34 cellular contexts compared by ENCODE assay signal in genomic region chr13:80239116-80239515, GRCh38.
"Had no signal": no experiment of that assay in that cellular context is flagged by ENCODE, and none has a peak within 500 bp of the region (broad histone marks: within the 10 kb centered on the region; RNA-seq: fewer than 3 reads in every experiment).

No MANE protein-coding gene starts in this region.

- H3K27ac ChIP-seq: ascending aorta, cardiac muscle cell, colonic mucosa, dorsolateral prefrontal cortex, gastroesophageal sphincter, pancreas, psoas muscle, sigmoid colon, suprapubic skin, tibial artery, uterus, VCaP had no signal

- H3K36me3 ChIP-seq: ascending aorta, cardiac muscle cell, colonic mucosa, gastroesophageal sphincter, pancreas, sigmoid colon, suprapubic skin, tibial artery, uterus had no signal

- H3K27me3 Mint-ChIP-seq: activated naive CD8-positive, alpha-beta T cell treated with anti-CD3 and anti-CD28 coated beads, Interleukin-2, amount 10 ng/mL, durations not matched to agents 7 days and 5 days; naive thymus-derived CD4-positive, alpha-beta T cell had no signal

- H3K9me3 Mint-ChIP-seq: activated naive CD8-positive, alpha-beta T cell treated with anti-CD3 and anti-CD28 coated beads, Interleukin-2, amount 10 ng/mL, durations not matched to agents 7 days and 5 days; activated T-helper 1 cell treated with anti-CD3 and anti-CD28 coated beads, Interleukin-12 subunit alpha, Interleukin-12 subunit beta, Interleukin-2, Interleukin-4 antibody, amounts not matched to agents 30 ng/mL and 10 ng/mL and 1 ng/mL, durations not matched to agents 14 hours and 24 hours and 36 hours had no signal

- H3K4me3 ChIP-seq: ascending aorta, cardiac muscle cell, colonic mucosa, dorsolateral prefrontal cortex, gastroesophageal sphincter, pancreas, psoas muscle, sigmoid colon, suprapubic skin, tibial artery, uterus had no signal

- H3K4me3 Mint-ChIP-seq: activated naive CD4-positive, alpha-beta T cell treated with anti-CD3 and anti-CD28 coated beads for 36 hours; activated naive CD8-positive, alpha-beta T cell treated with anti-CD3 and anti-CD28 coated beads, Interleukin-2, amount 10 ng/mL, durations not matched to agents 7 days and 5 days; activated T-helper 1 cell treated with anti-CD3 and anti-CD28 coated beads, Interleukin-12 subunit alpha, Interleukin-12 subunit beta, Interleukin-2, Interleukin-4 antibody, amounts not matched to agents 30 ng/mL and 10 ng/mL and 1 ng/mL, durations not matched to agents 14 hours and 24 hours and 36 hours; brain; naive thymus-derived CD4-positive, alpha-beta T cell; neural crest cell had no signal

- ATAC-seq: activated CD4-positive, CD25-positive, alpha-beta regulatory T cell treated with anti-CD3 and anti-CD28 coated beads, Interleukin-2, amount 50 U/mL, for 24 hours; gastroesophageal sphincter; left lobe of liver; naive thymus-derived CD4-positive, alpha-beta T cell; pancreas; psoas muscle had no signal

- H3K27me3 ChIP-seq: ascending aorta, cardiac muscle cell, colonic mucosa, dorsolateral prefrontal cortex, gastroesophageal sphincter, pancreas, sigmoid colon, suprapubic skin, tibial artery, uterus had no signal

- H3K4me1 Mint-ChIP-seq: activated naive CD8-positive, alpha-beta T cell treated with anti-CD3 and anti-CD28 coated beads, Interleukin-2, amount 10 ng/mL, durations not matched to agents 7 days and 5 days had no signal

- H3K4me1 ChIP-seq: ascending aorta, colonic mucosa, psoas muscle, suprapubic skin, tibial artery, uterus had no signal

- H3K36me3 Mint-ChIP-seq: activated naive CD8-positive, alpha-beta T cell treated with anti-CD3 and anti-CD28 coated beads, Interleukin-2, amount 10 ng/mL, durations not matched to agents 7 days and 5 days; brain; naive thymus-derived CD4-positive, alpha-beta T cell had no signal

- DNase-seq: activated CD4-positive, alpha-beta T cell treated with anti-CD3 and anti-CD28 coated beads for 48 hours; activated CD4-positive, alpha-beta T cell treated with anti-CD3 and anti-CD28 coated beads, Interleukin-2, amount 50 U/mL, for 48 hours; activated CD8-positive, alpha-beta memory T cell treated with anti-CD3 and anti-CD28 coated beads, Interleukin-2, amount 50 U/mL, for 4 hours; activated effector memory CD4-positive, alpha-beta T cell treated with anti-CD3 and anti-CD28 coated beads, Interleukin-2, amount 50 U/mL, for 16 hours; activated naive CD4-positive, alpha-beta T cell treated with anti-CD3 and anti-CD28 coated beads for 36 hours; activated naive CD8-positive, alpha-beta T cell treated with anti-CD3 and anti-CD28 coated beads, Interleukin-2, amount 10 ng/mL, durations not matched to agents 7 days and 5 days; activated T-cell treated with anti-CD3 and anti-CD28 coated beads, Interleukin-2, amount 50 U/mL, for 1 hour; cerebellar nuclear complex; colonic mucosa; dorsolateral prefrontal cortex; effector memory CD4-positive, alpha-beta T cell; hippocampal formation; kidney glomerular epithelial cell; midbrain; naive thymus-derived CD4-positive, alpha-beta T cell; nucleus accumbens; pancreas; psoas muscle; sigmoid colon; small intestine; stimulated activated CD4-positive, alpha-beta T cell treated with anti-CD3 and anti-CD28 coated beads, Interleukin-1b, Interleukin-23, amount 100 ng/mL, for 48 hours; stimulated activated naive CD4-positive, alpha-beta T cell; tibial artery; uterus had no signal

- H3K9me3 ChIP-seq: ascending aorta, colonic mucosa, gastroesophageal sphincter, pancreas, psoas muscle, sigmoid colon, suprapubic skin, tibial artery, uterus had no signal

- H3K27ac Mint-ChIP-seq: activated naive CD4-positive, alpha-beta T cell treated with anti-CD3 and anti-CD28 coated beads for 36 hours; activated naive CD8-positive, alpha-beta T cell treated with anti-CD3 and anti-CD28 coated beads, Interleukin-2, amount 10 ng/mL, durations not matched to agents 7 days and 5 days; activated T-helper 1 cell treated with anti-CD3 and anti-CD28 coated beads, Interleukin-12 subunit alpha, Interleukin-12 subunit beta, Interleukin-2, Interleukin-4 antibody, amounts not matched to agents 30 ng/mL and 10 ng/mL and 1 ng/mL, durations not matched to agents 14 hours and 24 hours and 36 hours; brain; naive thymus-derived CD4-positive, alpha-beta T cell had no signal
